ENCODE assay signal across 1 cellular context in the genomic region with DNA sequence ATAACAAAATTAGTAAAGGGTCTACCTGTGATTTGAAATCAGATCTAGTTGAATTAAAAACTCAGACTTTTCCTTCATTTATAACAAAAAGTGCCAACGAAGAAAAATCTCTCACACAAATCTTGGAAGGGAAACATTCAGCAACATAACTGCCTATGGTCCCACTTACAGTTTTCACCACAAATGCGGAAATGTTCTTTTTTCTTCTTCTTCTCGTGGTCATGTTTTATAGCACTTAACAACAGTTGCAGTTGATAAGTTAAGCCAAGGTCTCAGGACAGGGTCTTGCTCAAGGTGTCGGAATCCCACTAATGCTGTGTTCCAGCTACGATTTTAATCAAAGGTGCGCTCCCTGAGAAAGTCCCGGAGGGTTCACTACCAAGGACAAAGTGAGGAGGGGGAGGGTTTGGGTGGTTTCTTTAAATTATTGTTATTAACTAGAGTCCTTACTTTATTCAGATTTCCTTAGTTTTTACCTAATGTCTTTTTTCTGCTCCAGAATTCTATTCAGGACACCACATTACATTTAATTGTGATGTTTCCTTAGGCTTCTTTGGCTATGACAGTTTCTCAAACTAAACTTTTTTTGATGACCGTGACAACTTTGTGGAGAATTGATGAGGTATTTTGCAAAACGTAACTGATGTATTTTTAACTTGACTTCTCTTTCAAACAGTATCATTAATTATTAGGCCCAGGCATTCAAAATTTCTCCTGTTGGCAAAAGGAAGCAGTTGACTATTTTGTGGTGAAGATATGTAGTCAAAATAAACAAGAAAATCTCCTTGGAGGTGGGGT.
TF ChIP-seq lines count a peak whose summit lies in the region.

No MANE protein-coding gene starts in this region.

TF ChIP-seq in K562, 482 proteins besides CTCF, POLR2A, EP300 and RAD21:
- TF ChIP-seq ZNF316 (IDR thresholded peaks at IDR 0.05) (0 out of 2 replicates have a peak, but pooled peaks have one; percentile 13), ZKSCAN8 (CRISPR knock-in tag; IDR thresholded peaks at IDR 0.05) (no peak), SOX6 (IDR thresholded peaks at IDR 0.05) (no peak), ERF (CRISPR knock-in tag; IDR thresholded peaks at IDR 0.05) (no peak)
TF ChIP-seq in K562: peak in this region for 1.
